ENCODE assay signal across 17 cellular contexts in genomic region chr19:39252458-39252857, GRCh38.
"Had no signal": no experiment of that assay in that cellular context is flagged by ENCODE, and none has a peak within 500 bp of the region (broad histone marks: within the 10 kb centered on the region; RNA-seq: fewer than 3 reads in every experiment).

No MANE protein-coding gene starts in this region.

- FAIRE-seq: colon, endothelial cell of umbilical vein, keratinocyte had no signal

- ATAC-seq: activated T-helper 17 cell treated with anti-CD3 and anti-CD28 coated beads, Interleukin-2, amount 50 U/mL, for 72 hours; gastroesophageal sphincter; left lung; natural killer cell treated with Interleukin-12 subunit alpha and Interleukin-12 subunit beta and Interleukin-15 and Interleukin-18, amount 100 ng/mL, for 72 hours; sciatic nerve; WTC11 had no signal

- DNase-seq: activated CD4-positive, alpha-beta T cell treated with anti-CD3 and anti-CD28 coated beads, Interleukin-2, amount 10 ng/mL, durations not matched to agents 7 days and 5 days; activated naive CD4-positive, alpha-beta T cell treated with anti-CD3 and anti-CD28 coated beads for 36 hours; activated T-cell treated with anti-CD3 and anti-CD28 coated beads for 4 hours; effector CD4-positive, alpha-beta T cell; left lung; spleen; stimulated activated naive CD4-positive, alpha-beta T cell; substantia nigra; transverse colon had no signal
